ENCODE assay signal across 8 cellular contexts in the genomic region with DNA sequence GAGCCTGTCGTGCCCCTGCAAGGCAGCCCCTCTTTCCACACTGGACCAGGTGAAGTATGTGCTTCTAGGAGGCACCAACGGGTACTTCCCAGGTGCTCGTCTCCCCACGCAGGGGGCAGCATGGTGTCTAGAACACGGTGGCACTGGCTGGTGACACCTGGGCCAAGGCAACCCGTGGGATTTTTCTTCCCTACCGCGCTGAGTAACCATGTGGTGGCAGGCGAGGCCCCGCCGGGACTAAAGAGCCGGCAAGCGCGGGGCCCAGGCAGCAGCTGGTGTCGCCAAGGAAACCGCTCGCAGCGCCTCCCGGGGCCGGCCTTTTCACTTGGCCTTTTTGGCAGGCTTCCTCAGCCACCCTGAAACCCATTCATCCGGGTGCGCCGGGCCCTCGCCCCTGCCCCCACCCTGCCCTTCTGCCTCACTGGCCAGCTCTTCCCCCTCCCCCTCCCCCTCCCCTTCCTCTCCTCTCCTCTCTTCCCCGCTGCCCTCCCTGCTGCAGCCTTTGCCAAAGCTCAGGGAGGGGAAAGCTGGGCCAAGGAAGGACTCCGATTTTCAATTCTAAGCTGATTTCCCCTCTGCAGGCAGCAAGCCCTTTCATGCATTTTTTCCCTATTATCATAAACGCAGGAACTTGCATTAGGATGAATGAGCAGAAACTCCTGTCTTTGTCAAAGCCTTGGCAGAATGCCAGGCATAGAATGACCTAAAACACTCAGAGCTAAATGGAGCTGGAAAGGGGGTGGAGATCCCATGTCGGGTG.
DNase-seq lines count a peak whose midpoint lies in the region; ATAC-seq and TF ChIP-seq lines count a peak whose summit lies in the region.

No MANE protein-coding gene starts in this region.

- H3K36me3 ChIP-seq in OCI-LY1 (ENCODE audit: insufficient read depth, low read length): no peaks in the 10 kb centered on the region

- peak; percentile 51 for TF ChIP-seq CTCF in OCI-LY1 (IDR thresholded peaks at IDR 0.05; ENCODE audit: low read length)

- H3K4me1 Mint-ChIP-seq in activated T-cell treated with anti-CD3 and anti-CD28 coated beads, Interleukin-2, amount 50 U/mL, for 24 hours (ENCODE audit: low read depth): peaks cover 49% of the 10 kb centered on the region
- peaks cover 33% of the 10 kb centered on the region for H3K4me1 Mint-ChIP-seq in stimulated activated memory B cell treated with anti-CD40 and anti-IgM and Interleukin-4, amounts not matched to agents 10 μg/mL and 1 μg/mL and 100 μg/mL, for 72 hours

- ATAC-seq in GM21423 (IDR thresholded peaks at IDR 0.05; ENCODE audit: unreplicated experiment) (peak; percentile 81), esophagus mucosa (peak; percentile 84)
- peak; percentile 91 for ATAC-seq in stimulated activated memory B cell treated with anti-CD40 and anti-IgM and Interleukin-4, amounts not matched to agents 10 μg/mL and 1 μg/mL and 100 μg/mL, for 72 hours

- H3K4me3 ChIP-seq in OCI-LY1 (ENCODE audit: low read depth, low read length, poor library complexity, severe bottlenecking): no peak overlapping the region

- no peaks in the 10 kb centered on the region for H3K36me3 Mint-ChIP-seq in activated T-cell treated with anti-CD3 and anti-CD28 coated beads, Interleukin-2, amount 50 U/mL, for 24 hours (ENCODE audit: low read depth)
- H3K36me3 Mint-ChIP-seq in stimulated activated memory B cell treated with anti-CD40 and anti-IgM and Interleukin-4, amounts not matched to agents 10 μg/mL and 1 μg/mL and 100 μg/mL, for 72 hours: no peaks in the 10 kb centered on the region

- H3K27me3 Mint-ChIP-seq in activated T-cell treated with anti-CD3 and anti-CD28 coated beads, Interleukin-2, amount 50 U/mL, for 24 hours: no peaks in the 10 kb centered on the region
- H3K27me3 Mint-ChIP-seq in stimulated activated memory B cell treated with anti-CD40 and anti-IgM and Interleukin-4, amounts not matched to agents 10 μg/mL and 1 μg/mL and 100 μg/mL, for 72 hours: no peaks in the 10 kb centered on the region

- no peak overlapping the region for H2AFZ ChIP-seq in OCI-LY1 (ENCODE audit: low read length)

- no peaks in the 10 kb centered on the region for H3F3A ChIP-seq in OCI-LY1 (ENCODE audit: insufficient read depth, low read length)

- H4K20me1 ChIP-seq in OCI-LY1 (ENCODE audit: insufficient read depth, low read length): no peaks in the 10 kb centered on the region

- H3K79me2 ChIP-seq in OCI-LY1 (ENCODE audit: insufficient read depth, low read length): no peaks in the 10 kb centered on the region

- H3K27me3 ChIP-seq in OCI-LY1 (ENCODE audit: insufficient read depth, low read length): 0 out of 2 replicates have a peak, but pooled peaks cover 5% of the 10 kb centered on the region

- H3K4me1 ChIP-seq in OCI-LY1 (ENCODE audit: insufficient read depth, low read length, severe bottlenecking): peaks cover 12% of the 10 kb centered on the region

- H3K4me2 ChIP-seq in OCI-LY1 (ENCODE audit: low read length): no peak overlapping the region

- H3K9ac ChIP-seq in OCI-LY1 (ENCODE audit: low read length): no peak overlapping the region

- H3K9me3 ChIP-seq in OCI-LY1 (ENCODE audit: low read length): no peaks in the 10 kb centered on the region

- H3K27ac ChIP-seq in OCI-LY1 (ENCODE audit: low read depth, low read length, poor library complexity, severe bottlenecking): no peak overlapping the region

- no peaks in the 10 kb centered on the region for H3K9me2 ChIP-seq in OCI-LY1 (ENCODE audit: low read depth, low read length)

- H3K9me3 Mint-ChIP-seq in activated T-cell treated with anti-CD3 and anti-CD28 coated beads, Interleukin-2, amount 50 U/mL, for 24 hours: no peaks in the 10 kb centered on the region
- H3K9me3 Mint-ChIP-seq in stimulated activated memory B cell treated with anti-CD40 and anti-IgM and Interleukin-4, amounts not matched to agents 10 μg/mL and 1 μg/mL and 100 μg/mL, for 72 hours: no peaks in the 10 kb centered on the region

- peak overlapping the region; percentile 55 for H3K27ac Mint-ChIP-seq in activated T-cell treated with anti-CD3 and anti-CD28 coated beads, Interleukin-2, amount 50 U/mL, for 24 hours
- H3K27ac Mint-ChIP-seq in stimulated activated memory B cell treated with anti-CD40 and anti-IgM and Interleukin-4, amounts not matched to agents 10 μg/mL and 1 μg/mL and 100 μg/mL, for 72 hours: peak overlapping the region; percentile 75

- DNase-seq in COLO668 (lab: John Stamatoyannopoulos, UW; ENCODE audit: unreplicated experiment) (peak; percentile 98), HuH-7 (ENCODE audit: low spot score) (peak; percentile 66), myocyte (ENCODE audit: low read depth) (peak; percentile 95)
- DNase-seq in activated T-cell treated with anti-CD3 and anti-CD28 coated beads, Interleukin-2, amount 50 U/mL, for 24 hours: peak; percentile 83

- no peak overlapping the region for H3K4me3 Mint-ChIP-seq in activated T-cell treated with anti-CD3 and anti-CD28 coated beads, Interleukin-2, amount 50 U/mL, for 24 hours
- peak overlapping the region; percentile 1 for H3K4me3 Mint-ChIP-seq in stimulated activated memory B cell treated with anti-CD40 and anti-IgM and Interleukin-4, amounts not matched to agents 10 μg/mL and 1 μg/mL and 100 μg/mL, for 72 hours
